1 cellular context compared by ENCODE assay signal in genomic region chr6:16033214-16033613, GRCh38.
A peak's percentile ranks its signal among the peaks of the same experiment; 100 is the strongest.
TF ChIP-seq lines count a peak whose summit lies in the region.

No MANE protein-coding gene starts in this region.

TF ChIP-seq in GM12878, 131 proteins besides CTCF, POLR2A, EP300 and RAD21 (continued from another document):
- TF ChIP-seq ZBTB11 (CRISPR knock-in tag; IDR thresholded peaks at IDR 0.05) (no peak), BHLHE40 (IDR thresholded peaks at IDR 0.05; ENCODE audit: borderline replicate concordance in 1 of 2, low read depth in 2 of 2, low read length in 1 of 2) (0 out of 4 replicates have a peak, but pooled peaks of 1 of the 2 experiments have one; percentile 8), MEF2B (IDR thresholded peaks at IDR 0.05; ENCODE audit: partially characterized antibody, poor library complexity, severe bottlenecking) (peak; percentile 37), SPI1 (IDR thresholded peaks at IDR 0.05; ENCODE audit: borderline replicate concordance, insufficient read depth, low read depth, low read length) (no peak), ZZZ3 (IDR thresholded peaks at IDR 0.05; ENCODE audit: control insufficient read depth, insufficient read length, low read depth) (no peak), MEF2A (IDR thresholded peaks at IDR 0.05; ENCODE audit: insufficient read depth, low read depth, low read length) (no peak), RELB (IDR thresholded peaks at IDR 0.05; ENCODE audit: low read depth) (peak; percentile 37; the same call in 1 of the 2 replicates), CREM (IDR thresholded peaks at IDR 0.05; ENCODE audit: low read depth) (no peak), FOS (IDR thresholded peaks at IDR 0.05; ENCODE audit: borderline replicate concordance, extremely low read depth, insufficient read length) (no peak), SIN3A (IDR thresholded peaks at IDR 0.05; ENCODE audit: low read depth, low read length) (no peak), HSF1 (IDR thresholded peaks at IDR 0.05; ENCODE audit: low read depth, low read length) (no peak), NR2F1 (conservative IDR thresholded peaks at IDR 0.05) (peak; percentile 72), SKIL (IDR thresholded peaks at IDR 0.05; ENCODE audit: low read depth, poor library complexity, severe bottlenecking) (no peak), PAX5 (IDR thresholded peaks at IDR 0.05; ENCODE audit: borderline replicate concordance, low read depth, low read length) (peak; percentile 23; the same call in 1 of the 2 replicates), SREBF2 (IDR thresholded peaks at IDR 0.05; ENCODE audit: low read length) (no peak), ZNF687 (IDR thresholded peaks at IDR 0.05) (0 out of 2 replicates have a peak, but pooled peaks have one; percentile 30), JUND (IDR thresholded peaks at IDR 0.05; ENCODE audit: low read depth, low read length) (no peak), TARDBP (IDR thresholded peaks at IDR 0.05; ENCODE audit: borderline replicate concordance) (no peak), TAF1 (IDR thresholded peaks at IDR 0.05; ENCODE audit: borderline replicate concordance, low read depth, low read length) (no peak), BCL11A (IDR thresholded peaks at IDR 0.05; ENCODE audit: low read depth, low read length) (no peak), E2F8 (IDR thresholded peaks at IDR 0.05; ENCODE audit: low read depth, partially characterized antibody) (no peak)
TF ChIP-seq in GM12878: peak in this region for 11.
